Comparison of ENCODE assay signal across 9 cellular contexts in genomic region chr19:43235686-43236085, GRCh38. TPM values are rescaled to one million over a fixed set of nuclear protein-coding genes. Genes with fewer than 3 reads are reported as not detected.
"Had no signal": no experiment of that assay in that cellular context is flagged by ENCODE, and none has a peak within 500 bp of the region (broad histone marks: within the 10 kb centered on the region; RNA-seq: fewer than 3 reads in every experiment).

No MANE protein-coding gene starts in this region.

RNA-seq across cellular contexts. Expression of gene PSG4, which starts 30.2 kb away (rescaled TPM):
- total RNA-seq: activated CD4-positive, alpha-beta memory T cell treated with anti-CD3 and anti-CD28 coated beads for 36 hours; activated CD4-positive, alpha-beta T cell treated with anti-CD3 and anti-CD28 coated beads, Interleukin-2, amount 10 ng/mL, durations not matched to agents 7 days and 5 days; activated T-cell treated with anti-CD3 and anti-CD28 coated beads, Interleukin-2, amount 50 U/mL, for 4 hours; cardiac septum; colonic mucosa; OCI-LY7; SJSA1; T-cell had no signal

RNA-seq across cellular contexts. Expression of gene PSG9, which starts 33.6 kb away (rescaled TPM):
- total RNA-seq: activated CD4-positive, alpha-beta memory T cell treated with anti-CD3 and anti-CD28 coated beads for 36 hours; activated CD4-positive, alpha-beta T cell treated with anti-CD3 and anti-CD28 coated beads, Interleukin-2, amount 10 ng/mL, durations not matched to agents 7 days and 5 days; activated T-cell treated with anti-CD3 and anti-CD28 coated beads, Interleukin-2, amount 50 U/mL, for 4 hours; cardiac septum; colonic mucosa; OCI-LY7; T-cell had no signal

RNA-seq across cellular contexts. Expression of gene PSG5, which starts 49.4 kb away (rescaled TPM):
- total RNA-seq: activated CD4-positive, alpha-beta memory T cell treated with anti-CD3 and anti-CD28 coated beads for 36 hours; activated CD4-positive, alpha-beta T cell treated with anti-CD3 and anti-CD28 coated beads, Interleukin-2, amount 10 ng/mL, durations not matched to agents 7 days and 5 days; activated naive CD4-positive, alpha-beta T cell treated with anti-CD3 and anti-CD28 coated beads, Interleukin-2, amount 50 U/mL, for 72 hours; activated T-cell treated with anti-CD3 and anti-CD28 coated beads, Interleukin-2, amount 50 U/mL, for 4 hours; cardiac septum; colonic mucosa; OCI-LY7; T-cell had no signal
